Comparison of ENCODE assay signal across 8 cellular contexts in the genomic region with DNA sequence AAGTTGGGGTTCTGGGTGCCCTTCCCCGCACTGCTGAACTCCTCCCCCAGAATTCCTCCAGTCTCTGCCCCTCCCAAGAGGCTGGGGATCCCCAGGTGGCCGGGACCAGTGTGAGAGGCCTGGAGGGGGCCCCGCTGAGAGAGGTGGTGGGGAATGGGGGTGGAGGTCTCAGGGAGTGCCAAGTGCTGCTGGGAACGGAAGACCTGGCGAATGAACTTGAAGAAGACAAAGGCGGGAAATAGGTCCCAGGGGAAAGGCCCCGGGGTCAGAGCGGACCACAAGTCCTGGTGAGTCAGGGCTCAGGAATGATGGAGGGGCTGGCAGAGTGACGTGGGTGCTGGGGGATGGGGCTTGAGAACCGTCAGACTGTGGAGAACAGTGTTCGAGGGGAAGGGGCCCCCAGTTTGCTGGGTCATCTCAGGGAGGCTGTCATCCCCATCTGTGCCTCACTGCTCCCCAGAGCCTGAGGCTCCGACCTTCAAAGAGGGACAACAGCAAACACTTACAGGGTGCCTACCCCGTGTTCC. TPM values are rescaled to one million over a fixed set of nuclear protein-coding genes. Genes with fewer than 3 reads are reported as not detected.
A peak's percentile ranks its signal among the peaks of the same experiment; 100 is the strongest.
DNase-seq lines count a peak whose midpoint lies in the region; ATAC-seq, FAIRE-seq and TF ChIP-seq lines count a peak whose summit lies in the region.

No MANE protein-coding gene starts in this region.

- H3K9me1 ChIP-seq in K562 (ENCODE audit: control insufficient read depth, insufficient read depth, low read length), result no peaks in the 10 kb centered on the region

- CTCF ChIA-PET in K562 (lab: Yijun Ruan, JAX; ENCODE audit: low intra/inter-chr PET ratio), result interaction anchor here (0.6 to 3.6 kb wide), 4 partner anchors 18 to 228 kb away, joined by 3 to 25 read pairs (median 4); no protein-coding TSS in a partner anchor

- no peak for FAIRE-seq in K562 (lab: Jason Lieb, UNC)

- peak overlapping the region; percentile 53; the same call in 2 of the 3 replicates for H3K27ac ChIP-seq in K562 (ENCODE audit: extremely low read depth, low read depth, low read length)
- peak overlapping the region in 2 of 3 donors; percentile 56 to 69 for H3K27ac ChIP-seq in thyroid gland

- TF ChIP-seq EP300 in K562 (IDR thresholded peaks at IDR 0.05; ENCODE audit: low read length), result no peak

- no peaks in the 10 kb centered on the region for H3K79me2 ChIP-seq in K562 (ENCODE audit: control insufficient read depth, insufficient read depth, low read length)

- peak; percentile 23 for ATAC-seq in K562
- ATAC-seq in HG03039 (IDR thresholded peaks at IDR 0.05; ENCODE audit: unreplicated experiment), result no peak

- in situ Hi-C loops in K562 (cut with MboI), result loop anchor here (5.0 to 10.0 kb wide), 2 partner anchors 62 to 219 kb away; partner anchors contain the start of genes FEM1A and TNFAIP8L1

- peaks cover 4% of the 10 kb centered on the region for H4K20me1 ChIP-seq in K562 (replicated peaks; ENCODE audit: control insufficient read depth, insufficient read depth, low read length)

- H3K9me3 ChIP-seq in K562 (replicated peaks; ENCODE audit: control insufficient read depth, insufficient read depth, low read depth, low read length) (no peaks in the 10 kb centered on the region), thyroid gland (no peaks in the 10 kb centered on the region)

- TF ChIP-seq POLR2A in K562 (conservative IDR thresholded peaks at IDR 0.05) (no peak), thyroid gland (IDR thresholded peaks at IDR 0.05) (no peak)

- 0 out of 2 replicates have a peak overlapping the region, but pooled peaks have one; percentile 35 for H3K4me2 ChIP-seq in K562 (ENCODE audit: insufficient read depth, low read length)

- H3K4me3 ChIP-seq in K562 (no peak overlapping the region; the same call in 1 of the 2 replicates), thyroid gland (replicated peaks in 1 of 3) (no peak overlapping the region)

- DNase-seq in activated CD4-positive, alpha-beta T cell treated with anti-CD3 and anti-CD28 coated beads, Interleukin-2, amount 50 U/mL, for 48 hours, result peak; percentile 17 to 30
- no peak for DNase-seq in activated CD4-positive, alpha-beta T cell treated with anti-CD3 and anti-CD28 coated beads, Interleukin-2, amount 50 U/mL, for 4 hours
- DNase-seq in K562 (ENCODE audit: extremely low read depth in 1 of 4, low spot score in 3 of 4) (peak; percentile 73 to 75 (median 74)), iris pigment epithelial cell (ENCODE audit: low read depth) (peak; percentile 79), thyroid gland (peak; percentile 15 to 17), SIG-M5 treated with dmso at 0.1 percent for 504 hours (lab: John Stamatoyannopoulos, UW; ENCODE audit: unreplicated experiment) (no peak), NCI-H2196 treated with DMSO at 0.1 percent for 48 hours (lab: John Stamatoyannopoulos, UW; ENCODE audit: unreplicated experiment) (no peak)

- POLR2A ChIA-PET in K562 (lab: Yijun Ruan, JAX), result interaction anchor here (2.0 kb wide), 1 partner anchor 102 kb away, joined by 4 read pairs; no protein-coding TSS in a partner anchor

- TF ChIP-seq CTCF in K562 (IDR thresholded peaks at IDR 0.05 in 2 of 3, conservative IDR thresholded peaks at IDR 0.05 in 1 of 3; ENCODE audit: insufficient read depth in 2 of 3, low read depth in 1 of 3, low read length in 3 of 3), result no peak
- TF ChIP-seq CTCF in thyroid gland (IDR thresholded peaks at IDR 0.05), result no peak

- peak overlapping the region; percentile 10 to 75; a peak in 3 of 4 replicates for H3K9ac ChIP-seq in K562 (ENCODE audit: insufficient read depth in 1 of 2, low read depth in 2 of 2, low read length in 2 of 2)

- H3K36me3 ChIP-seq in K562 (ENCODE audit: control insufficient read depth, insufficient read depth, low read length), result no peaks in the 10 kb centered on the region
- H3K36me3 ChIP-seq in thyroid gland, result no peaks in the 10 kb centered on the region

- no TSS peak for BruUV-seq in K562 (replicated peaks; lab: Mats Ljungman, UMichigan)

- intact Hi-C loops in K562 (cut with micrococcal nuclease), result loop anchor here (1.0 kb wide), 1 partner anchor 58 kb away; no protein-coding TSS in a partner anchor
- intact Hi-C loops in thyroid gland (cut with DNase I), result loop anchor here (5.0 kb wide), 1 partner anchor 62 kb away; the partner anchor contains the start of gene TNFAIP8L1

- no peak for TF ChIP-seq RAD21 in K562 (CRISPR knock-in tag; conservative IDR thresholded peaks at IDR 0.05 in 1 of 2, IDR thresholded peaks at IDR 0.05 in 1 of 2)

- H3K4me1 ChIP-seq in K562 (replicated peaks in 1 of 2; ENCODE audit: control insufficient read depth in 2 of 2, insufficient read depth in 2 of 2, low read length in 2 of 2), result peaks cover 25 to 48% of the 10 kb centered on the region in 2 experiments
- H3K4me1 ChIP-seq in thyroid gland, result peaks cover 0 to 8% of the 10 kb centered on the region in 2 donors

- H2AFZ ChIP-seq in K562 (ENCODE audit: low read depth, low read length), result peak overlapping the region; percentile 38; the same call in 1 of the 2 replicates

- no peaks in the 10 kb centered on the region for H3K27me3 ChIP-seq in K562 (ENCODE audit: control insufficient read depth in 2 of 2, insufficient read depth in 2 of 2, low read length in 2 of 2)
- H3K27me3 ChIP-seq in thyroid gland, result peaks cover 6% of the 10 kb centered on the region

- 13% methylated on average over 9 of the region's 13 CpGs for WGBS in K562 (ENCODE audit: insufficient coverage, low coverage, missing lambda C conversion rate)
- 30 to 32% methylated on average over 13 of the region's 13 CpGs for WGBS in thyroid gland, 2 donors

RNA-seq across cellular contexts. Expression of gene SEMA6B, which starts 15.8 kb away (rescaled TPM):
- 3.4 and 12.9 TPM in 2 replicates for total RNA-seq in K562 (2011; cell fraction: chromatin; rRNA removed; ENCODE audit: low replicate concordance)
- 12.9 and 13.2 TPM in 2 replicates for total RNA-seq in K562 (2011; cell fraction: nucleolus; rRNA removed)
- total RNA-seq in K562 (2011; cell fraction: nucleoplasm; rRNA removed), result 9.3 and 10.5 TPM in 2 replicates
- 2.5 and 2.7 TPM in 2 replicates for total RNA-seq in K562 (2014; rRNA removed)
- 0.57 and 0.65 TPM in 2 replicates for total RNA-seq in K562 (2014; rRNA removed; fragmentation: Illumina TruSeq; extraction: Trizol)
- total RNA-seq in K562 (2015; rRNA removed; fragmentation: Illumina TruSeq; extraction: Trizol), result 0.83 and 1.1 TPM in 2 replicates
- total RNA-seq in K562 (2021), result 3.7 and 4.6 TPM in 2 replicates
- polyA plus RNA-seq in K562 (2011; rRNA removed), result 2.6 and 4.9 TPM in 2 replicates
- 6.8 and 8.8 TPM in 2 replicates for polyA plus RNA-seq in K562 (2011; cell fraction: cytosol; rRNA removed)
- polyA plus RNA-seq in K562 (2011; cell fraction: nucleus; rRNA removed), result 7.2 and 8.1 TPM in 2 replicates
- 1.3 and 1.6 TPM in 2 replicates for polyA plus RNA-seq in K562 (2012)
- polyA plus RNA-seq in K562 (2014; fragmentation: Illumina TruSeq; extraction: Trizol), result 1.4 and 2.7 TPM in 2 replicates
- not detected for polyA plus RNA-seq in K562 (2014; fragmentation: Nextera tagmentation; extraction: Ambion mirVana)
- polyA plus RNA-seq in K562 (2014; rRNA removed), result 1.7 and 3.8 TPM in 2 replicates
- 5.1 and 7.6 TPM in 2 replicates for polyA minus RNA-seq in K562 (2011; rRNA and poly(A)+ RNA removed)
- polyA minus RNA-seq in K562 (2011; cell fraction: cytosol; rRNA and poly(A)+ RNA removed), result 9.4 and 13.2 TPM in 2 replicates
- 4.4 and 7.0 TPM in 2 replicates for polyA minus RNA-seq in K562 (2011; cell fraction: nucleus; rRNA and poly(A)+ RNA removed)
- 1 to 10 TPM; 1.2 to 9.1 (median 4.2) TPM for total RNA-seq in thyroid gland

RNA-seq across cellular contexts. Expression of gene LRG1, which starts 35.5 kb away (rescaled TPM):
- total RNA-seq in K562 (2011; cell fraction: chromatin; rRNA removed; ENCODE audit: low replicate concordance), result 5.0 and 14.6 TPM in 2 replicates
- 18.2 and 23.3 TPM in 2 replicates for total RNA-seq in K562 (2011; cell fraction: nucleolus; rRNA removed)
- 12.4 and 14.4 TPM in 2 replicates for total RNA-seq in K562 (2011; cell fraction: nucleoplasm; rRNA removed)
- total RNA-seq in K562 (2014; rRNA removed) (8.4 and 10.6 TPM in 2 replicates), K562 (2014; rRNA removed; fragmentation: Illumina TruSeq; extraction: Trizol) (3.8 and 4.6 TPM in 2 replicates), K562 (2015; rRNA removed; fragmentation: Illumina TruSeq; extraction: Trizol) (9.4 and 9.5 TPM in 2 replicates), K562 (2021) (11.5 and 11.7 TPM in 2 replicates), thyroid gland (1 to 10 TPM in 2 of 4 donors, under 1 TPM in 1, not detected in 1; 0.56 to 2.7 (median 2.0) TPM)
- polyA plus RNA-seq in K562 (2011; rRNA removed) (10.9 and 11.9 TPM in 2 replicates), K562 (2014; fragmentation: Illumina TruSeq; extraction: Trizol) (8.7 and 12.6 TPM in 2 replicates), K562 (2014; fragmentation: Nextera tagmentation; extraction: Ambion mirVana) (1 to 10 TPM; 1.5 to 5.1 TPM), K562 (2014; rRNA removed) (11.9 and 12.3 TPM in 2 replicates)
- 15.4 and 23.9 TPM in 2 replicates for polyA plus RNA-seq in K562 (2011; cell fraction: cytosol; rRNA removed)
- 2.7 and 3.4 TPM in 2 replicates for polyA plus RNA-seq in K562 (2011; cell fraction: nucleus; rRNA removed)
- polyA plus RNA-seq in K562 (2012), result 9.0 and 20.7 TPM in 2 replicates
- 3.2 and 3.6 TPM in 2 replicates for polyA minus RNA-seq in K562 (2011; rRNA and poly(A)+ RNA removed)
- polyA minus RNA-seq in K562 (2011; cell fraction: cytosol; rRNA and poly(A)+ RNA removed), result 6.2 and 7.6 TPM in 2 replicates
- polyA minus RNA-seq in K562 (2011; cell fraction: nucleus; rRNA and poly(A)+ RNA removed), result 1.2 and 2.6 TPM in 2 replicates

RNA-seq across cellular contexts. Expression of gene PLIN5, which starts 40.3 kb away (rescaled TPM):
- total RNA-seq in K562 (2011; cell fraction: chromatin; rRNA removed; ENCODE audit: low replicate concordance), result 8.0 and 24.6 TPM in 2 replicates
- 11.3 and 12.8 TPM in 2 replicates for total RNA-seq in K562 (2011; cell fraction: nucleolus; rRNA removed)
- 10.8 and 12.9 TPM in 2 replicates for total RNA-seq in K562 (2011; cell fraction: nucleoplasm; rRNA removed)
- total RNA-seq in K562 (2014; rRNA removed), result 0.50 and 0.86 TPM in 2 replicates
- total RNA-seq in K562 (2014; rRNA removed; fragmentation: Illumina TruSeq; extraction: Trizol), result 0.15 and 0.26 TPM in 2 replicates
- total RNA-seq in K562 (2015; rRNA removed; fragmentation: Illumina TruSeq; extraction: Trizol), result 0.07 TPM in 1 of 2 replicates, not detected in the other
- 1.3 TPM in 2 replicates for total RNA-seq in K562 (2021)
- 1.3 and 1.6 TPM in 2 replicates for polyA plus RNA-seq in K562 (2011; rRNA removed)
- polyA plus RNA-seq in K562 (2011; cell fraction: cytosol; rRNA removed), result 1.0 and 1.3 TPM in 2 replicates
- polyA plus RNA-seq in K562 (2011; cell fraction: nucleus; rRNA removed), result 3.6 and 9.2 TPM in 2 replicates
- 0.50 and 0.51 TPM in 2 replicates for polyA plus RNA-seq in K562 (2012)
- 0.54 and 0.62 TPM in 2 replicates for polyA plus RNA-seq in K562 (2014; fragmentation: Illumina TruSeq; extraction: Trizol)
- polyA plus RNA-seq in K562 (2014; fragmentation: Nextera tagmentation; extraction: Ambion mirVana), result under 1 TPM; 0.04 TPM
- 0.85 and 0.94 TPM in 2 replicates for polyA plus RNA-seq in K562 (2014; rRNA removed)
- 0.81 and 1.5 TPM in 2 replicates for polyA minus RNA-seq in K562 (2011; rRNA and poly(A)+ RNA removed)
- 0.95 TPM in 1 of 2 replicates, not detected in the other for polyA minus RNA-seq in K562 (2011; cell fraction: cytosol; rRNA and poly(A)+ RNA removed)
- 2.0 and 2.8 TPM in 2 replicates for polyA minus RNA-seq in K562 (2011; cell fraction: nucleus; rRNA and poly(A)+ RNA removed)
- 10 to 100 TPM in 1 of 4 donors, 1 to 10 TPM in 3; 4.1 to 12.1 (median 7.8) TPM for total RNA-seq in thyroid gland

RNA-seq across cellular contexts. Expression of gene PLIN4, which starts 57.0 kb away (rescaled TPM):
- 1.0 and 3.0 TPM in 2 replicates for total RNA-seq in K562 (2011; cell fraction: chromatin; rRNA removed; ENCODE audit: low replicate concordance)
- total RNA-seq in K562 (2011; cell fraction: nucleolus; rRNA removed), result 0.92 and 1.2 TPM in 2 replicates
- total RNA-seq in K562 (2011; cell fraction: nucleoplasm; rRNA removed), result 0.53 and 0.81 TPM in 2 replicates
- total RNA-seq in K562 (2014; rRNA removed) (0.08 and 0.14 TPM in 2 replicates), K562 (2014; rRNA removed; fragmentation: Illumina TruSeq; extraction: Trizol) (0.04 TPM in 1 of 2 replicates, not detected in the other), K562 (2015; rRNA removed; fragmentation: Illumina TruSeq; extraction: Trizol) (0.04 TPM in 1 of 2 replicates, not detected in the other), K562 (2021) (0.09 TPM in 2 replicates), thyroid gland (1 to 10 TPM; 1.3 to 6.6 (median 3.7) TPM)
- polyA plus RNA-seq in K562 (2011; rRNA removed) (0.06 and 0.12 TPM in 2 replicates), K562 (2014; fragmentation: Illumina TruSeq; extraction: Trizol) (0.04 and 0.08 TPM in 2 replicates), K562 (2014; fragmentation: Nextera tagmentation; extraction: Ambion mirVana) (not detected), K562 (2014; rRNA removed) (0.07 and 0.16 TPM in 2 replicates)
- 0.06 and 0.15 TPM in 2 replicates for polyA plus RNA-seq in K562 (2011; cell fraction: cytosol; rRNA removed)
- 0.41 and 0.92 TPM in 2 replicates for polyA plus RNA-seq in K562 (2011; cell fraction: nucleus; rRNA removed)
- polyA plus RNA-seq in K562 (2012), result 0.10 and 0.17 TPM in 2 replicates
- polyA minus RNA-seq in K562 (2011; rRNA and poly(A)+ RNA removed), result 0.07 TPM in 1 of 2 replicates, not detected in the other
- polyA minus RNA-seq in K562 (2011; cell fraction: cytosol; rRNA and poly(A)+ RNA removed), result not detected in 2 replicates
- 0.11 and 0.13 TPM in 2 replicates for polyA minus RNA-seq in K562 (2011; cell fraction: nucleus; rRNA and poly(A)+ RNA removed)

Comparison
In these comparisons a context has a peak if more than half of its experiments do, and no peak if none do; other contexts are left out.
1. DNase-seq: peak in activated CD4-positive, alpha-beta T cell treated with anti-CD3 and anti-CD28 coated beads, Interleukin-2, amount 50 U/mL, for 48 hours (2 of 2), K562 (4 of 4), iris pigment epithelial cell (single experiment) and thyroid gland (2 of 2); none in activated CD4-positive, alpha-beta T cell treated with anti-CD3 and anti-CD28 coated beads, Interleukin-2, amount 50 U/mL, for 4 hours (0 of 2), SIG-M5 treated with dmso at 0.1 percent for 504 hours (single experiment) and NCI-H2196 treated with DMSO at 0.1 percent for 48 hours (single experiment).